Comparison of ENCODE assay signal across 8 cellular contexts in genomic region chr19:13796301-13797057, GRCh38. TPM values are rescaled to one million over a fixed set of nuclear protein-coding genes. Genes with fewer than 3 reads are reported as not detected.
DNase-seq lines count a peak whose midpoint lies in the region; ATAC-seq and TF ChIP-seq lines count a peak whose summit lies in the region.

No MANE protein-coding gene starts in this region.

- H3K4me1 Mint-ChIP-seq in Caco-2 (ENCODE audit: low read depth, unreplicated experiment) = peaks cover 15% of the 10 kb centered on the region

- H3K36me3 ChIP-seq in Caco-2 (ENCODE audit: control insufficient read depth, insufficient read depth, low read length) (no peaks in the 10 kb centered on the region), iPS-15b (ENCODE audit: control insufficient read depth, insufficient read depth, low read length) (no peaks in the 10 kb centered on the region), skeletal muscle satellite cell (ENCODE audit: insufficient read depth, low read length) (peaks cover 13% of the 10 kb centered on the region)

- CTCF ChIA-PET in Caco-2 (lab: Charles Lee) = no interaction called here

- no peak for ATAC-seq in HG03432 (IDR thresholded peaks at IDR 0.05; ENCODE audit: unreplicated experiment)

- in situ Hi-C loops in astrocyte of the cerebellum (cut with HindIII; ENCODE audit: low sequenced_read_pairs) = no loop called here

- H3K27me3 Mint-ChIP-seq in Caco-2 (ENCODE audit: insufficient read depth, unreplicated experiment) = no peaks in the 10 kb centered on the region

- H3K4me3 Mint-ChIP-seq in Caco-2 (ENCODE audit: unreplicated experiment) = peak overlapping the region; percentile 97

- H3K9ac ChIP-seq in iPS-15b (ENCODE audit: low read depth, low read length) (no peak overlapping the region), skeletal muscle satellite cell (ENCODE audit: low read depth, low read length) (peak overlapping the region; percentile 85)

- H3K36me3 Mint-ChIP-seq in Caco-2 (ENCODE audit: insufficient read depth, unreplicated experiment) = peaks cover 12% of the 10 kb centered on the region

- TF ChIP-seq CTCF in Caco-2 (IDR thresholded peaks at IDR 0.05; ENCODE audit: insufficient read depth in 1 of 2, low read depth in 1 of 2, low read length in 1 of 2, severe bottlenecking in 1 of 2, unreplicated experiment in 1 of 2) (no peak), astrocyte of the cerebellum (IDR thresholded peaks at IDR 0.05; ENCODE audit: low read depth, low read length, missing control alignments) (peak; percentile 56)

- no peaks in the 10 kb centered on the region for H3K9me3 ChIP-seq in Caco-2
- H3K9me3 ChIP-seq in iPS-15b (ENCODE audit: control insufficient read depth, insufficient read depth, low read length) = no peaks in the 10 kb centered on the region
- no peaks in the 10 kb centered on the region for H3K9me3 ChIP-seq in skeletal muscle satellite cell (replicated peaks; ENCODE audit: low read length)

- no TSS peak for BruUV-seq in Caco-2 (replicated peaks; lab: Mats Ljungman, UMichigan)

- no peaks in the 10 kb centered on the region for H3K4me1 ChIP-seq in Caco-2
- H3K4me1 ChIP-seq in iPS-15b (ENCODE audit: control insufficient read depth, insufficient read depth, low read length) = peaks cover 2% of the 10 kb centered on the region
- H3K4me1 ChIP-seq in skeletal muscle satellite cell (ENCODE audit: control insufficient read depth, insufficient read depth, low read length) = peaks cover 39% of the 10 kb centered on the region

- H3K27ac Mint-ChIP-seq in Caco-2 (ENCODE audit: unreplicated experiment) = peak overlapping the region; percentile 72

- H3K27me3 ChIP-seq in Caco-2 (replicated peaks; ENCODE audit: control insufficient read depth, insufficient read depth, low read length) (no peaks in the 10 kb centered on the region), iPS-15b (ENCODE audit: control insufficient read depth, insufficient read depth, low read length) (no peaks in the 10 kb centered on the region), skeletal muscle satellite cell (ENCODE audit: control insufficient read depth, insufficient read depth, low read length) (no peaks in the 10 kb centered on the region)

- peak overlapping the region; percentile 90 for H3K4me2 ChIP-seq in skeletal muscle satellite cell (ENCODE audit: low read length)

- POLR2A ChIA-PET in Caco-2 (lab: Charles Lee) = interaction anchor here (0.6 kb wide), 1 partner anchor 65 kb away, joined by 4 read pairs; no protein-coding TSS in a partner anchor

- intact Hi-C loops in Caco-2 (cut with micrococcal nuclease; ENCODE audit: unreplicated experiment) = loop anchor here (10.0 kb wide), 1 partner anchor 48 kb away; no protein-coding TSS in a partner anchor

- H3K9me3 Mint-ChIP-seq in Caco-2 (ENCODE audit: unreplicated experiment) = no peaks in the 10 kb centered on the region

- H3K4me3 ChIP-seq in Caco-2 (ENCODE audit: low read depth, low read length) = peak overlapping the region; percentile 80
- peak overlapping the region; percentile 80 for H3K4me3 ChIP-seq in Jurkat, Clone E6-1 (ENCODE audit: low read length)
- peak overlapping the region; percentile 56 for H3K4me3 ChIP-seq in astrocyte of the cerebellum (ENCODE audit: low read depth, low read length)
- peak overlapping the region; percentile 75 for H3K4me3 ChIP-seq in iPS-15b (ENCODE audit: low read depth, low read length)
- peak overlapping the region; percentile 95 for H3K4me3 ChIP-seq in skeletal muscle satellite cell (ENCODE audit: low read length)

- DNase-seq in Caco-2 = no peak
- DNase-seq in Jurkat, Clone E6-1 (ENCODE audit: low read depth, low spot score) = no peak
- peak; percentile 91 for DNase-seq in astrocyte of the cerebellum (ENCODE audit: low read depth)
- DNase-seq in stimulated activated CD4-positive, alpha-beta T cell treated with anti-CD3 and anti-CD28 coated beads, Interleukin-2, amount 100 ng/mL, for 24 hours = no peak
- no peak for DNase-seq in NCI-H526 treated with DMSO at 0.1 percent for 48 hours (lab: John Stamatoyannopoulos, UW)

RNA-seq across cellular contexts. Expression of gene ZSWIM4, which starts 1.2 kb away (rescaled TPM):
- total RNA-seq in Caco-2 (2022) = 4.0 and 5.7 TPM in 2 replicates
- 7.6 TPM for polyA plus RNA-seq in Jurkat, Clone E6-1 (2012; ENCODE audit: insufficient read depth, insufficient read length)
- total RNA-seq in skeletal muscle satellite cell (2012; rRNA removed) = 2.8 and 3.5 TPM in 2 replicates

RNA-seq across cellular contexts. Expression of gene C19orf53, which starts 22.2 kb away (rescaled TPM):
- total RNA-seq in Caco-2 (2022) = 107 and 113 TPM in 2 replicates
- polyA plus RNA-seq in Jurkat, Clone E6-1 (2012; ENCODE audit: insufficient read depth, insufficient read length) = 294 TPM
- total RNA-seq in skeletal muscle satellite cell (2012; rRNA removed) = 72.1 and 110 TPM in 2 replicates

RNA-seq across cellular contexts. Expression of gene MRI1, which starts 32.2 kb away (rescaled TPM):
- 23.3 and 25.7 TPM in 2 replicates for total RNA-seq in Caco-2 (2022)
- polyA plus RNA-seq in Jurkat, Clone E6-1 (2012; ENCODE audit: insufficient read depth, insufficient read length) = 13.8 TPM
- 49.4 and 50.5 TPM in 2 replicates for total RNA-seq in skeletal muscle satellite cell (2012; rRNA removed)
